ENCODE assay signal across 15 cellular contexts in genomic region chr7:155860461-155860839, GRCh38. TPM values are rescaled to one million over a fixed set of nuclear protein-coding genes. Genes with fewer than 3 reads are reported as not detected.
"Had no signal": no experiment of that assay in that cellular context is flagged by ENCODE, and none has a peak within 500 bp of the region (broad histone marks: within the 10 kb centered on the region; RNA-seq: fewer than 3 reads in every experiment).

No MANE protein-coding gene starts in this region.

- H3K9me3 ChIP-seq: pancreas, transverse colon had no signal

- H3K27ac Mint-ChIP-seq: activated T-helper 17 cell treated with anti-CD3 and anti-CD28 coated beads, Interleukin-2, amount 50 U/mL, for 72 hours; neural progenitor cell; stimulated activated memory B cell treated with anti-CD40 and anti-IgM and Interleukin-4, amounts not matched to agents 10 μg/mL and 1 μg/mL and 100 μg/mL, for 72 hours; T-helper 17 cell had no signal

- H3K4me1 ChIP-seq: foreskin keratinocyte, neural progenitor cell had no signal

- FAIRE-seq: colon, endothelial cell of umbilical vein, pancreas had no signal

- H3K27ac ChIP-seq: foreskin keratinocyte, neural progenitor cell, transverse colon had no signal

- H3K27me3 ChIP-seq: foreskin keratinocyte, pancreas had no signal

- H3K36me3 ChIP-seq: neural progenitor cell, pancreas, transverse colon had no signal

- H3K4me3 ChIP-seq: lung, neural progenitor cell, pancreas, transverse colon had no signal

- DNase-seq: activated CD4-positive, alpha-beta T cell treated with anti-CD3 and anti-CD28 coated beads for 48 hours; activated naive CD4-positive, alpha-beta T cell treated with anti-CD3 and anti-CD28 coated beads, Interleukin-2, amount 50 U/mL, for 16 hours; effector CD4-positive, alpha-beta T cell; midbrain; stimulated activated CD4-positive, alpha-beta T cell treated with anti-CD3 and anti-CD28 coated beads, Interleukin-2, amount 100 ng/mL, for 48 hours; T-helper 17 cell; transverse colon had no signal

- H3K4me1 Mint-ChIP-seq: activated T-helper 17 cell treated with anti-CD3 and anti-CD28 coated beads, Interleukin-2, amount 50 U/mL, for 72 hours; neural progenitor cell; stimulated activated memory B cell treated with anti-CD40 and anti-IgM and Interleukin-4, amounts not matched to agents 10 μg/mL and 1 μg/mL and 100 μg/mL, for 72 hours; T-helper 17 cell had no signal

- H3K4me3 Mint-ChIP-seq: activated T-helper 17 cell treated with anti-CD3 and anti-CD28 coated beads, Interleukin-2, amount 50 U/mL, for 72 hours; neural progenitor cell; stimulated activated memory B cell treated with anti-CD40 and anti-IgM and Interleukin-4, amounts not matched to agents 10 μg/mL and 1 μg/mL and 100 μg/mL, for 72 hours; T-helper 17 cell had no signal

- H3K9me3 Mint-ChIP-seq: activated T-helper 17 cell treated with anti-CD3 and anti-CD28 coated beads, Interleukin-2, amount 50 U/mL, for 72 hours; neural progenitor cell; stimulated activated memory B cell treated with anti-CD40 and anti-IgM and Interleukin-4, amounts not matched to agents 10 μg/mL and 1 μg/mL and 100 μg/mL, for 72 hours had no signal

- H2AFZ ChIP-seq: neural progenitor cell had no signal

- ATAC-seq: activated T-helper 17 cell treated with anti-CD3 and anti-CD28 coated beads, Interleukin-2, amount 50 U/mL, for 72 hours; foreskin keratinocyte; stimulated activated memory B cell treated with anti-CD40 and anti-IgM and Interleukin-4, amounts not matched to agents 10 μg/mL and 1 μg/mL and 100 μg/mL, for 72 hours; T-helper 17 cell had no signal

- H3K4me2 ChIP-seq: neural progenitor cell had no signal

- H3K36me3 Mint-ChIP-seq: neural progenitor cell; stimulated activated memory B cell treated with anti-CD40 and anti-IgM and Interleukin-4, amounts not matched to agents 10 μg/mL and 1 μg/mL and 100 μg/mL, for 72 hours had no signal

RNA-seq across cellular contexts. Expression of gene SHH, which starts 48.2 kb away (rescaled TPM):
- total RNA-seq: activated T-helper 17 cell treated with anti-CD3 and anti-CD28 coated beads, Interleukin-2, amount 50 U/mL, for 72 hours; endothelial cell of umbilical vein; T-helper 17 cell had no signal
- polyA plus RNA-seq: endothelial cell of umbilical vein had no signal
